17 cellular contexts compared by ENCODE assay signal in the genomic region with DNA sequence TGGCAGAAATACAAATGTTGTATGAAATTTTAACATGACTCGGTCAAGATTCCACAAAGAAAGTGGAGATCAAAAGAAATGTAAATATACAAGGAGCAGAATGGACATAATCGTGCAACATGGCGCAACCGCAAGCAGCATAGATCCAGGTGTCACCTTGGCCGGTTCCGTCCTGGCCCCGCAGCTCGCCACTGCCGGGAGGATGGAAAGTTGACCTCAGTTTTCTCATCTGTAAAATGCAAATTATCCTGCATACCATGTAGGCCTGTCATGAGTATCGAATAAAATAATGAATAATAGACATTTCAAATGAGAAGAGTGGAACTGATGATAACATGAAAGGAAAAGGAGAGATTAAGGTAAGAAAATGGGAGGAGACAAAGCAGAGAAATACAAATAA.
"Had no signal": no experiment of that assay in that cellular context is flagged by ENCODE, and none has a peak within 500 bp of the region (broad histone marks: within the 10 kb centered on the region; RNA-seq: fewer than 3 reads in every experiment).

No MANE protein-coding gene starts in this region.

- H3K9me3 ChIP-seq: gastroesophageal sphincter, heart right ventricle, left lung, lower lobe of right lung had no signal

- DNase-seq: dermis blood vessel endothelial cell; dorsolateral prefrontal cortex; effector CD4-positive, alpha-beta T cell; effector memory CD8-positive, alpha-beta T cell; foreskin keratinocyte; heart right ventricle; hippocampal formation; left cardiac atrium; left lung; left ventricle myocardium superior; lower lobe of right lung; mammary epithelial cell; midbrain had no signal

- H3K36me3 ChIP-seq: gastroesophageal sphincter, heart right ventricle, left lung, lower lobe of right lung had no signal

- H3K4me1 ChIP-seq: foreskin keratinocyte, gastroesophageal sphincter, heart right ventricle, left lung, lower lobe of right lung had no signal

- ATAC-seq: effector memory CD8-positive, alpha-beta T cell; esophagus mucosa; foreskin keratinocyte; gastroesophageal sphincter; heart right ventricle; left cardiac atrium; left lung; left ventricle myocardium superior; lower lobe of right lung had no signal

- H3K27ac ChIP-seq: coronary artery, dorsolateral prefrontal cortex, epithelial cell of prostate, foreskin keratinocyte, gastroesophageal sphincter, heart right ventricle, left lung, lower lobe of right lung had no signal

- H3K27me3 ChIP-seq: foreskin keratinocyte, gastroesophageal sphincter, left lung had no signal

- H3K4me3 ChIP-seq: coronary artery, dorsolateral prefrontal cortex, gastroesophageal sphincter, heart right ventricle, left lung, lower lobe of right lung had no signal
